In genomic region chr11:117059611-117060010, GRCh38 we compare ENCODE assay signal across 12 cellular contexts.
"Had no signal": no experiment of that assay in that cellular context is flagged by ENCODE, and none has a peak within 500 bp of the region (broad histone marks: within the 10 kb centered on the region; RNA-seq: fewer than 3 reads in every experiment).

No MANE protein-coding gene starts in this region.

- DNase-seq: activated CD4-positive, alpha-beta memory T cell treated with anti-CD3 and anti-CD28 coated beads for 36 hours; activated naive CD4-positive, alpha-beta T cell treated with anti-CD3 and anti-CD28 coated beads for 36 hours; adrenal gland; foreskin melanocyte; heart left ventricle; mammary epithelial cell; ovary; stimulated activated CD4-positive, alpha-beta T cell treated with anti-CD3 and anti-CD28 coated beads, Interleukin-12 subunit alpha, Interleukin-12 subunit beta, amount 100 ng/mL, for 4 hours; stimulated activated naive CD4-positive, alpha-beta T cell treated with Interleukin-2 at 50 U/mL for 16 hours; SW 1271 had no signal

- H3K27ac ChIP-seq: adrenal gland, heart left ventricle, ovary, thoracic aorta had no signal

- H3K9me3 ChIP-seq: adrenal gland, heart left ventricle, ovary, thoracic aorta had no signal

- H3K27me3 ChIP-seq: adrenal gland, heart left ventricle, ovary had no signal

- H3K27me3 Mint-ChIP-seq: activated CD4-positive, alpha-beta memory T cell treated with anti-CD3 and anti-CD28 coated beads for 36 hours had no signal

- ATAC-seq: activated CD4-positive, CD25-positive, alpha-beta regulatory T cell treated with anti-CD3 and anti-CD28 coated beads, Interleukin-2, amount 50 U/mL, for 24 hours; heart left ventricle had no signal

- H3K9me3 Mint-ChIP-seq: activated CD4-positive, alpha-beta memory T cell treated with anti-CD3 and anti-CD28 coated beads for 36 hours; activated naive CD4-positive, alpha-beta T cell treated with anti-CD3 and anti-CD28 coated beads for 36 hours had no signal

- H3K36me3 ChIP-seq: adrenal gland, heart left ventricle, ovary, thoracic aorta had no signal

- H3K4me3 ChIP-seq: adrenal gland, heart left ventricle, ovary, thoracic aorta had no signal

- H3K4me3 Mint-ChIP-seq: activated CD4-positive, alpha-beta memory T cell treated with anti-CD3 and anti-CD28 coated beads for 36 hours; activated naive CD4-positive, alpha-beta T cell treated with anti-CD3 and anti-CD28 coated beads for 36 hours had no signal

- H3K27ac Mint-ChIP-seq: activated CD4-positive, alpha-beta memory T cell treated with anti-CD3 and anti-CD28 coated beads for 36 hours; activated naive CD4-positive, alpha-beta T cell treated with anti-CD3 and anti-CD28 coated beads for 36 hours had no signal
